34 cellular contexts compared by ENCODE assay signal in the genomic region with DNA sequence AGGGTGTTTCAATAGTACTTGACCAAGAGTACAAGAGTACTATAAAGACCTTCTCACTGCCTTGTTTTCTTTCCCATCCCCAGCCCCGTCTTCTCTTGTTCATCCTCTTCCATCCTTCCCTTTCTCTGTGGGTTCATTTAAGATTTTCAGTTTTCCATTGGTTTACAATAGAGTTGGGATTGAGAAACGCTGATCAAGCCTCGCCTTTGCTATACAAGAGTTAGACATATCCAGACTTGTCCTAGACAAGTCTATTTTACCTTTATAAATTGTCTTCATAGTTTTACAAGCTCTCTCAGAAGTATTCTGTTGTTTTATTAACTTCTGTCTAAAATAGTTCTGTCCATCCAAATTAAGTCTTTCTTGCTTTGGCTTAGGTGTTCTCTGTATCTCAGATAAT.
"Had no signal": no experiment of that assay in that cellular context is flagged by ENCODE, and none has a peak within 500 bp of the region (broad histone marks: within the 10 kb centered on the region; RNA-seq: fewer than 3 reads in every experiment).

No MANE protein-coding gene starts in this region.

- H3K36me3 Mint-ChIP-seq: activated naive CD4-positive, alpha-beta T cell treated with anti-CD3 and anti-CD28 coated beads, Interleukin-2, amount 10 ng/mL, durations not matched to agents 7 days and 5 days; activated naive CD4-positive, alpha-beta T cell treated with anti-CD3 and anti-CD28 coated beads, Interleukin-2, amount 50 U/mL, for 72 hours; activated naive CD8-positive, alpha-beta T cell treated with anti-CD3 and anti-CD28 coated beads, Interleukin-2, amount 10 ng/mL, durations not matched to agents 7 days and 5 days; T-cell; WTC11 had no signal

- H3K27me3 Mint-ChIP-seq: activated CD4-positive, alpha-beta memory T cell treated with anti-CD3 and anti-CD28 coated beads, Interleukin-2, amount 10 ng/mL, durations not matched to agents 7 days and 5 days; activated CD4-positive, alpha-beta T cell treated with anti-CD3 and anti-CD28 coated beads, Interleukin-2, amount 10 ng/mL, durations not matched to agents 7 days and 5 days; activated naive CD4-positive, alpha-beta T cell treated with anti-CD3 and anti-CD28 coated beads, Interleukin-2, amount 10 ng/mL, durations not matched to agents 7 days and 5 days had no signal

- H3K27me3 ChIP-seq: ascending aorta, brain microvascular endothelial cell, cardiac muscle cell, esophagus muscularis mucosa, foreskin keratinocyte, gastrocnemius medialis had no signal

- H3K36me3 ChIP-seq: ascending aorta, brain microvascular endothelial cell, cardiac muscle cell, colonic mucosa, esophagus muscularis mucosa, gastrocnemius medialis, heart left ventricle had no signal

- H3K4me3 ChIP-seq: ascending aorta, cardiac muscle cell, colonic mucosa, esophagus muscularis mucosa, gastrocnemius medialis, heart left ventricle had no signal

- H3K4me1 ChIP-seq: ascending aorta, colonic mucosa, esophagus muscularis mucosa, gastrocnemius medialis, heart left ventricle had no signal

- H3K27ac Mint-ChIP-seq: activated CD4-positive, alpha-beta memory T cell treated with anti-CD3 and anti-CD28 coated beads, Interleukin-2, amount 10 ng/mL, durations not matched to agents 7 days and 5 days; activated CD4-positive, alpha-beta T cell treated with anti-CD3 and anti-CD28 coated beads, Interleukin-2, amount 10 ng/mL, durations not matched to agents 7 days and 5 days; activated naive CD4-positive, alpha-beta T cell treated with anti-CD3 and anti-CD28 coated beads, Interleukin-2, amount 10 ng/mL, durations not matched to agents 7 days and 5 days; activated naive CD8-positive, alpha-beta T cell treated with anti-CD3 and anti-CD28 coated beads, Interleukin-2, amount 10 ng/mL, durations not matched to agents 7 days and 5 days; activated T-cell treated with anti-CD3 and anti-CD28 coated beads, Interleukin-2, amount 50 U/mL, for 24 hours; activated T-cell treated with anti-CD3 and anti-CD28 coated beads, Interleukin-2, amount 50 U/mL, for 72 hours; T-cell; T-helper 1 cell treated with Interleukin-12 subunit alpha and Interleukin-12 subunit beta and Interleukin-4 antibody, amounts not matched to agents 30 μg/mL and 1 μg/mL, for 36 hours; WTC11 had no signal

- H3K4me1 Mint-ChIP-seq: activated CD4-positive, alpha-beta memory T cell treated with anti-CD3 and anti-CD28 coated beads, Interleukin-2, amount 10 ng/mL, durations not matched to agents 7 days and 5 days; activated CD4-positive, alpha-beta T cell treated with anti-CD3 and anti-CD28 coated beads, Interleukin-2, amount 10 ng/mL, durations not matched to agents 7 days and 5 days; activated naive CD4-positive, alpha-beta T cell treated with anti-CD3 and anti-CD28 coated beads, Interleukin-2, amount 10 ng/mL, durations not matched to agents 7 days and 5 days; activated naive CD8-positive, alpha-beta T cell treated with anti-CD3 and anti-CD28 coated beads, Interleukin-2, amount 10 ng/mL, durations not matched to agents 7 days and 5 days; T-cell; WTC11 had no signal

- DNase-seq: activated CD4-positive, alpha-beta memory T cell treated with anti-CD3 and anti-CD28 coated beads, Interleukin-2, amount 10 ng/mL, durations not matched to agents 7 days and 5 days; activated CD4-positive, alpha-beta T cell treated with anti-CD3 and anti-CD28 coated beads for 1 hour; activated CD4-positive, alpha-beta T cell treated with anti-CD3 and anti-CD28 coated beads for 4 hours; activated CD4-positive, alpha-beta T cell treated with anti-CD3 and anti-CD28 coated beads, Interleukin-2, amount 10 ng/mL, durations not matched to agents 7 days and 5 days; activated CD4-positive, alpha-beta T cell treated with anti-CD3 and anti-CD28 coated beads, Interleukin-2, amount 50 U/mL, for 4 hours; activated CD8-positive, alpha-beta memory T cell treated with anti-CD3 and anti-CD28 coated beads, Interleukin-2, amount 50 U/mL, for 48 hours; activated gamma-delta T cell; activated naive CD4-positive, alpha-beta T cell; activated naive CD4-positive, alpha-beta T cell treated with anti-CD3 and anti-CD28 coated beads, Interleukin-2, amount 10 ng/mL, durations not matched to agents 7 days and 5 days; activated naive CD8-positive, alpha-beta T cell treated with anti-CD3 and anti-CD28 coated beads, Interleukin-2, amount 10 ng/mL, durations not matched to agents 7 days and 5 days; activated T-cell treated with anti-CD3 and anti-CD28 coated beads for 4 hours; activated T-cell treated with anti-CD3 and anti-CD28 coated beads, Interleukin-2, amount 50 U/mL, for 24 hours; activated T-cell treated with anti-CD3 and anti-CD28 coated beads, Interleukin-2, amount 50 U/mL, for 72 hours; brain microvascular endothelial cell; central memory CD4-positive, alpha-beta T cell; cerebellar nuclear complex; colonic mucosa; effector CD8-positive, alpha-beta T cell; erythroblast; gastrocnemius medialis; glutamatergic neuron; heart left ventricle; T-cell; T-helper 9 cell had no signal

- H3K4me3 Mint-ChIP-seq: activated CD4-positive, alpha-beta memory T cell treated with anti-CD3 and anti-CD28 coated beads, Interleukin-2, amount 10 ng/mL, durations not matched to agents 7 days and 5 days; activated CD4-positive, alpha-beta T cell treated with anti-CD3 and anti-CD28 coated beads, Interleukin-2, amount 10 ng/mL, durations not matched to agents 7 days and 5 days; activated naive CD4-positive, alpha-beta T cell treated with anti-CD3 and anti-CD28 coated beads, Interleukin-2, amount 10 ng/mL, durations not matched to agents 7 days and 5 days; activated naive CD8-positive, alpha-beta T cell treated with anti-CD3 and anti-CD28 coated beads, Interleukin-2, amount 10 ng/mL, durations not matched to agents 7 days and 5 days; activated T-cell treated with anti-CD3 and anti-CD28 coated beads, Interleukin-2, amount 50 U/mL, for 24 hours; activated T-cell treated with anti-CD3 and anti-CD28 coated beads, Interleukin-2, amount 50 U/mL, for 72 hours; T-cell; T-helper 1 cell treated with Interleukin-12 subunit alpha and Interleukin-12 subunit beta and Interleukin-4 antibody, amounts not matched to agents 30 μg/mL and 1 μg/mL, for 36 hours; WTC11 had no signal

- H3K9me3 Mint-ChIP-seq: activated CD4-positive, alpha-beta memory T cell treated with anti-CD3 and anti-CD28 coated beads, Interleukin-2, amount 10 ng/mL, durations not matched to agents 7 days and 5 days; activated CD4-positive, alpha-beta T cell treated with anti-CD3 and anti-CD28 coated beads, Interleukin-2, amount 10 ng/mL, durations not matched to agents 7 days and 5 days; activated naive CD4-positive, alpha-beta T cell treated with anti-CD3 and anti-CD28 coated beads, Interleukin-2, amount 10 ng/mL, durations not matched to agents 7 days and 5 days; activated naive CD4-positive, alpha-beta T cell treated with anti-CD3 and anti-CD28 coated beads, Interleukin-2, amount 50 U/mL, for 72 hours; activated naive CD8-positive, alpha-beta T cell treated with anti-CD3 and anti-CD28 coated beads, Interleukin-2, amount 10 ng/mL, durations not matched to agents 7 days and 5 days; activated T-cell treated with anti-CD3 and anti-CD28 coated beads, Interleukin-2, amount 50 U/mL, for 24 hours; activated T-cell treated with anti-CD3 and anti-CD28 coated beads, Interleukin-2, amount 50 U/mL, for 72 hours; T-cell; T-helper 1 cell treated with Interleukin-12 subunit alpha and Interleukin-12 subunit beta and Interleukin-4 antibody, amounts not matched to agents 30 μg/mL and 1 μg/mL, for 36 hours; WTC11 had no signal

- H3K27ac ChIP-seq: ascending aorta, brain microvascular endothelial cell, cardiac muscle cell, colonic mucosa, esophagus muscularis mucosa, foreskin keratinocyte, gastrocnemius medialis, heart left ventricle, VCaP had no signal

- FAIRE-seq: endometrium, endothelial cell of umbilical vein had no signal

- H3K9me3 ChIP-seq: ascending aorta, colonic mucosa, esophagus muscularis mucosa, gastrocnemius medialis, heart left ventricle had no signal
